ENCODE assay signal across 7 cellular contexts in genomic region chr9:38432922-38433510, GRCh38. TPM values are rescaled to one million over a fixed set of nuclear protein-coding genes. Genes with fewer than 3 reads are reported as not detected.
DNase-seq lines count a peak whose midpoint lies in the region; TF ChIP-seq lines count a peak whose summit lies in the region.

No MANE protein-coding gene starts in this region.

- H3K27ac ChIP-seq in KMS-11 (no peak overlapping the region), tibial artery (no peak overlapping the region)

- DNase-seq in Daoy (ENCODE audit: low read depth) (peak; percentile 38), SKM-1 (lab: John Stamatoyannopoulos, UW; ENCODE audit: unreplicated experiment) (peak; percentile 47), glutamatergic neuron (no peak), tibial artery (no peak), T-helper 1 cell (no peak)
- DNase-seq in central memory CD4-positive, alpha-beta T cell: no peak

- TF ChIP-seq CTCF in KMS-11 (conservative IDR thresholded peaks at IDR 0.05; ENCODE audit: low read depth, low read length) (peak; percentile 83), glutamatergic neuron (IDR thresholded peaks at IDR 0.05; ENCODE audit: partially characterized antibody, unreplicated experiment) (peak; percentile 88), tibial artery (IDR thresholded peaks at IDR 0.05) (peak; percentile 60 to 69)

- intact Hi-C loops in tibial artery (cut with DNase I; ENCODE audit: low total_unique reads): loop anchor here (5.0 kb wide), 1 partner anchor 61 kb away; no protein-coding TSS in a partner anchor

- H3K36me3 Mint-ChIP-seq in glutamatergic neuron (ENCODE audit: unreplicated experiment): peaks cover 28% of the 10 kb centered on the region

- peaks cover 11% of the 10 kb centered on the region for H3K4me1 Mint-ChIP-seq in glutamatergic neuron (ENCODE audit: low read depth, unreplicated experiment)

- H3K27me3 Mint-ChIP-seq in glutamatergic neuron (ENCODE audit: unreplicated experiment): no peaks in the 10 kb centered on the region

- H3K4me2 ChIP-seq in KMS-11: no peak overlapping the region

- H3K4me3 ChIP-seq in KMS-11 (IDR thresholded peaks at IDR 0.05; ENCODE audit: insufficient read depth, low read depth, low read length) (no peak overlapping the region), tibial artery (no peak overlapping the region)

- H3K4me1 ChIP-seq in KMS-11 (ENCODE audit: low read depth, poor library complexity, severe bottlenecking): no peaks in the 10 kb centered on the region
- H3K4me1 ChIP-seq in tibial artery: no peaks in the 10 kb centered on the region

- peak overlapping the region; percentile 21 for H2AFZ ChIP-seq in KMS-11 (ENCODE audit: low read depth)

- no peaks in the 10 kb centered on the region for H3K79me2 ChIP-seq in KMS-11 (ENCODE audit: insufficient read depth, low read depth)

- H3K27ac Mint-ChIP-seq in glutamatergic neuron (ENCODE audit: unreplicated experiment): no peak overlapping the region

- H3K27me3 ChIP-seq in KMS-11 (ENCODE audit: insufficient read depth, low read depth) (no peaks in the 10 kb centered on the region), tibial artery (no peaks in the 10 kb centered on the region)

- no peaks in the 10 kb centered on the region for H3K9me3 Mint-ChIP-seq in glutamatergic neuron (ENCODE audit: unreplicated experiment)

- H3K9ac ChIP-seq in KMS-11: no peak overlapping the region

- no peaks in the 10 kb centered on the region for H3K9me3 ChIP-seq in tibial artery

- H4K20me1 ChIP-seq in KMS-11 (ENCODE audit: insufficient read depth): no peaks in the 10 kb centered on the region

- H3K4me3 Mint-ChIP-seq in glutamatergic neuron (ENCODE audit: unreplicated experiment): no peak overlapping the region

- H3K36me3 ChIP-seq in KMS-11 (ENCODE audit: insufficient read depth): no peaks in the 10 kb centered on the region
- no peaks in the 10 kb centered on the region for H3K36me3 ChIP-seq in tibial artery

RNA-seq across cellular contexts. Expression of gene IGFBPL1, which starts 8.8 kb away (rescaled TPM):
- total RNA-seq in Daoy (2014; rRNA removed; shearing (Covaris generic)): 28.8 and 29.9 TPM in 2 replicates
- 590 TPM for total RNA-seq in glutamatergic neuron (ENCODE audit: unreplicated experiment)

RNA-seq across cellular contexts. Expression of gene ALDH1B1, which starts 40.5 kb away (rescaled TPM):
- total RNA-seq in Daoy (2014; rRNA removed; shearing (Covaris generic)): 23.9 and 28.8 TPM in 2 replicates
- total RNA-seq in glutamatergic neuron (ENCODE audit: unreplicated experiment): 15.3 TPM

Comparison
In these comparisons a context has a peak if more than half of its experiments do, and no peak if none do; other contexts are left out.
1. DNase-seq: peak in Daoy (single experiment) and SKM-1 (single experiment); none in glutamatergic neuron (single experiment), tibial artery (0 of 2), T-helper 1 cell (0 of 5) and central memory CD4-positive, alpha-beta T cell (single experiment).
2. RNA of gene IGFBPL1, which starts 8.8 kb away (total RNA-seq): 590 TPM in glutamatergic neuron (single experiment); 28.8 to 29.9 TPM in Daoy; every median in the first group is over 10 times any median in the second.
3. Peak in every context shown above with its lines, with median percentiles within 50 percentile points of each other: CTCF ChIP-seq.